Comparison of ENCODE assay signal across 23 cellular contexts in genomic region chr7:70028620-70029019, GRCh38.
"Had no signal": no experiment of that assay in that cellular context is flagged by ENCODE, and none has a peak within 500 bp of the region (broad histone marks: within the 10 kb centered on the region; RNA-seq: fewer than 3 reads in every experiment).

No MANE protein-coding gene starts in this region.

- H3K27me3 ChIP-seq: colonic mucosa, esophagus squamous epithelium, gastrocnemius medialis, heart right ventricle had no signal

- H3K4me3 Mint-ChIP-seq: dendritic cell treated with granulocyte-macrophage colony-stimulating factor and Interleukin-4, amounts not matched to agents 40 ng/mL and 50 ng/mL, for 4 days; effector memory CD8-positive, alpha-beta T cell; endodermal cell; mesothelial cell of epicardium had no signal

- H3K27ac Mint-ChIP-seq: dendritic cell treated with granulocyte-macrophage colony-stimulating factor and Interleukin-4, amounts not matched to agents 40 ng/mL and 50 ng/mL, for 4 days; effector memory CD8-positive, alpha-beta T cell; endodermal cell; mesothelial cell of epicardium had no signal

- H3K4me1 ChIP-seq: colonic mucosa, lower lobe of right lung had no signal

- H3K27ac ChIP-seq: colonic mucosa, epithelial cell of prostate, esophagus squamous epithelium, gastrocnemius medialis, heart right ventricle, left ventricle myocardium inferior, lower lobe of right lung had no signal

- H3K9me3 Mint-ChIP-seq: dendritic cell treated with granulocyte-macrophage colony-stimulating factor and Interleukin-4, amounts not matched to agents 40 ng/mL and 50 ng/mL, for 4 days; effector memory CD8-positive, alpha-beta T cell; endodermal cell; mesothelial cell of epicardium had no signal

- DNase-seq: colonic mucosa; cortex of kidney; effector CD8-positive, alpha-beta T cell; effector memory CD8-positive, alpha-beta T cell; endodermal cell; erythroblast; esophagus squamous epithelium; foreskin fibroblast; foreskin melanocyte; gastrocnemius medialis; glutamatergic neuron; heart right ventricle; hippocampal formation; left cardiac atrium; left ventricle myocardium inferior; lower lobe of right lung; mesenchymal stem cell; mucosa of descending colon; naive B cell had no signal

- ATAC-seq: effector memory CD8-positive, alpha-beta T cell; esophagus mucosa; gastrocnemius medialis; heart right ventricle; left cardiac atrium; mucosa of descending colon had no signal

- H3K4me3 ChIP-seq: colonic mucosa, esophagus squamous epithelium, gastrocnemius medialis, heart right ventricle, left ventricle myocardium inferior, lower lobe of right lung, mucosa of descending colon had no signal

- H3K36me3 ChIP-seq: colonic mucosa, esophagus squamous epithelium, gastrocnemius medialis, heart right ventricle, left ventricle myocardium inferior, lower lobe of right lung had no signal

- H3K27me3 Mint-ChIP-seq: dendritic cell treated with granulocyte-macrophage colony-stimulating factor and Interleukin-4, amounts not matched to agents 40 ng/mL and 50 ng/mL, for 4 days; naive B cell had no signal

- H3K9me3 ChIP-seq: colonic mucosa, esophagus squamous epithelium, gastrocnemius medialis, left ventricle myocardium inferior, lower lobe of right lung, mucosa of descending colon had no signal

- H3K36me3 Mint-ChIP-seq: mesothelial cell of epicardium, naive B cell had no signal
